15 cellular contexts compared by ENCODE assay signal in genomic region chr1:214901718-214902117, GRCh38.
DNase-seq lines count a peak whose midpoint lies in the region; ATAC-seq, FAIRE-seq and TF ChIP-seq lines count a peak whose summit lies in the region.
"Had no signal": no experiment of that assay in that cellular context is flagged by ENCODE, and none has a peak within 500 bp of the region (broad histone marks: within the 10 kb centered on the region; RNA-seq: fewer than 3 reads in every experiment).

No MANE protein-coding gene starts in this region.

- no peak for TF ChIP-seq POLR2A in endothelial cell of umbilical vein (IDR thresholded peaks at IDR 0.05; ENCODE audit: low read depth, low read length)

- POLR2A ChIA-PET in endothelial cell of umbilical vein (lab: Charles Lee), result no interaction called here
- POLR2A ChIA-PET in activated CD8-positive, alpha-beta T cell treated with anti-CD3 and anti-CD28 coated beads for 36 hours (lab: Charles Lee), result interaction anchor here (0.6 kb wide), 1 partner anchor 97 kb away, joined by 3 read pairs; no protein-coding TSS in a partner anchor

- no peaks in the 10 kb centered on the region for H3K27me3 Mint-ChIP-seq in osteocyte (ENCODE audit: unreplicated experiment)
- H3K27me3 Mint-ChIP-seq in activated CD8-positive, alpha-beta T cell treated with anti-CD3 and anti-CD28 coated beads for 36 hours, result peaks cover 1% of the 10 kb centered on the region
- H3K27me3 Mint-ChIP-seq: activated CD4-positive, alpha-beta memory T cell treated with anti-CD3 and anti-CD28 coated beads, Interleukin-2, amount 10 ng/mL, durations not matched to agents 7 days and 5 days; CD8-positive, alpha-beta memory T cell had no signal

- H3K4me3 ChIP-seq in endothelial cell of umbilical vein (replicated peaks in 1 of 3; ENCODE audit: insufficient read depth in 1 of 3, low read depth in 1 of 3, low read length in 3 of 3) (no peak overlapping the region), MM.1S (ENCODE audit: low read length) (no peak overlapping the region)

- peaks cover 30% of the 10 kb centered on the region for H3K4me1 Mint-ChIP-seq in osteocyte (ENCODE audit: unreplicated experiment)
- H3K4me1 Mint-ChIP-seq in activated CD8-positive, alpha-beta T cell treated with anti-CD3 and anti-CD28 coated beads for 36 hours (ENCODE audit: low read depth), result no peaks in the 10 kb centered on the region
- H3K4me1 Mint-ChIP-seq: activated CD4-positive, alpha-beta memory T cell treated with anti-CD3 and anti-CD28 coated beads, Interleukin-2, amount 10 ng/mL, durations not matched to agents 7 days and 5 days; CD8-positive, alpha-beta memory T cell; immature natural killer cell; stimulated activated naive CD8-positive, alpha-beta T cell treated with anti-CD3 and anti-CD28 coated beads, Interleukin-15, amount 100 ng/mL, for 72 hours had no signal

- intact Hi-C loops in endothelial cell of umbilical vein (cut with micrococcal nuclease), result loop anchor here (1.0 kb wide), 1 partner anchor 213 kb away; no protein-coding TSS in a partner anchor
- intact Hi-C loops in activated CD8-positive, alpha-beta T cell treated with anti-CD3 and anti-CD28 coated beads for 36 hours (cut with micrococcal nuclease), result no loop called here

- no peaks in the 10 kb centered on the region for H3K9me2 ChIP-seq in MM.1S (replicated peaks; ENCODE audit: insufficient read depth, low read length)

- no peak for ATAC-seq in activated CD8-positive, alpha-beta T cell treated with anti-CD3 and anti-CD28 coated beads for 36 hours
- ATAC-seq: right cardiac atrium; stimulated activated naive CD8-positive, alpha-beta T cell treated with anti-CD3 and anti-CD28 coated beads, Interleukin-15, amount 100 ng/mL, for 72 hours had no signal

- peak overlapping the region; percentile 23 for H3K27ac Mint-ChIP-seq in osteocyte (ENCODE audit: unreplicated experiment)
- no peak overlapping the region for H3K27ac Mint-ChIP-seq in activated CD8-positive, alpha-beta T cell treated with anti-CD3 and anti-CD28 coated beads for 36 hours
- H3K27ac Mint-ChIP-seq: activated CD4-positive, alpha-beta memory T cell treated with anti-CD3 and anti-CD28 coated beads, Interleukin-2, amount 10 ng/mL, durations not matched to agents 7 days and 5 days; CD8-positive, alpha-beta memory T cell; immature natural killer cell had no signal

- no peaks in the 10 kb centered on the region for H3F3A ChIP-seq in MM.1S (ENCODE audit: insufficient read depth, low read length)

- H3K4me3 Mint-ChIP-seq in osteocyte (ENCODE audit: unreplicated experiment), result no peak overlapping the region
- no peak overlapping the region for H3K4me3 Mint-ChIP-seq in activated CD8-positive, alpha-beta T cell treated with anti-CD3 and anti-CD28 coated beads for 36 hours
- H3K4me3 Mint-ChIP-seq: activated CD4-positive, alpha-beta memory T cell treated with anti-CD3 and anti-CD28 coated beads, Interleukin-2, amount 10 ng/mL, durations not matched to agents 7 days and 5 days; CD8-positive, alpha-beta memory T cell; immature natural killer cell; stimulated activated naive CD8-positive, alpha-beta T cell treated with anti-CD3 and anti-CD28 coated beads, Interleukin-15, amount 100 ng/mL, for 72 hours had no signal

- no peaks in the 10 kb centered on the region for H3K9me3 ChIP-seq in endothelial cell of umbilical vein (replicated peaks; ENCODE audit: control insufficient read depth, insufficient read depth, low read length)
- no peaks in the 10 kb centered on the region for H3K9me3 ChIP-seq in MM.1S (replicated peaks; ENCODE audit: insufficient read depth, low read length)

- CTCF ChIA-PET in endothelial cell of umbilical vein (lab: Charles Lee), result interaction anchor here (1.4 to 2.1 kb wide), 3 partner anchors 16 to 174 kb away, joined by 3 to 6 read pairs (median 5); no protein-coding TSS in a partner anchor
- CTCF ChIA-PET in activated CD8-positive, alpha-beta T cell treated with anti-CD3 and anti-CD28 coated beads for 36 hours (lab: Charles Lee), result no interaction called here

- peaks cover 28% of the 10 kb centered on the region for H3K4me1 ChIP-seq in endothelial cell of umbilical vein (ENCODE audit: control insufficient read depth, extremely low read depth, insufficient read depth, low read length)
- H3K4me1 ChIP-seq in MM.1S (ENCODE audit: low read length), result no peaks in the 10 kb centered on the region

- H4K20me1 ChIP-seq in endothelial cell of umbilical vein (replicated peaks; ENCODE audit: control insufficient read depth, extremely low read depth, insufficient read depth, low read length), result no peaks in the 10 kb centered on the region
- no peaks in the 10 kb centered on the region for H4K20me1 ChIP-seq in MM.1S (ENCODE audit: insufficient read depth, low read length)

- H3K9ac ChIP-seq in endothelial cell of umbilical vein (replicated peaks; ENCODE audit: extremely low read depth, insufficient read depth, low read length), result no peak overlapping the region
- H3K9ac ChIP-seq in MM.1S (ENCODE audit: low read length), result no peak overlapping the region

- H3K79me2 ChIP-seq in endothelial cell of umbilical vein (ENCODE audit: control insufficient read depth, insufficient read depth, low read length) (no peaks in the 10 kb centered on the region), MM.1S (ENCODE audit: low read length) (no peaks in the 10 kb centered on the region)

- H3K36me3 Mint-ChIP-seq in osteocyte (ENCODE audit: unreplicated experiment), result no peaks in the 10 kb centered on the region
- no peaks in the 10 kb centered on the region for H3K36me3 Mint-ChIP-seq in activated CD8-positive, alpha-beta T cell treated with anti-CD3 and anti-CD28 coated beads for 36 hours (ENCODE audit: low read depth)
- H3K36me3 Mint-ChIP-seq: CD8-positive, alpha-beta memory T cell; immature natural killer cell had no signal

- dilution Hi-C loops in endothelial cell of umbilical vein (cut with MboI; ENCODE audit: extremely low pct_ligation_motif_present, low sequenced_read_pairs), result no loop called here

- no peaks in the 10 kb centered on the region for H3K9me3 Mint-ChIP-seq in osteocyte (ENCODE audit: unreplicated experiment)
- no peaks in the 10 kb centered on the region for H3K9me3 Mint-ChIP-seq in activated CD8-positive, alpha-beta T cell treated with anti-CD3 and anti-CD28 coated beads for 36 hours
- H3K9me3 Mint-ChIP-seq: activated CD4-positive, alpha-beta memory T cell treated with anti-CD3 and anti-CD28 coated beads, Interleukin-2, amount 10 ng/mL, durations not matched to agents 7 days and 5 days; stimulated activated naive CD8-positive, alpha-beta T cell treated with anti-CD3 and anti-CD28 coated beads, Interleukin-15, amount 100 ng/mL, for 72 hours had no signal

- H2AFZ ChIP-seq in endothelial cell of umbilical vein (ENCODE audit: low read depth, low read length) (peak overlapping the region; percentile 63), MM.1S (ENCODE audit: low read length) (no peak overlapping the region)

- no peaks in the 10 kb centered on the region for H3K9me1 ChIP-seq in endothelial cell of umbilical vein (replicated peaks; ENCODE audit: control insufficient read depth, extremely low read depth, insufficient read depth, low read length)

- TF ChIP-seq CTCF in endothelial cell of umbilical vein (IDR thresholded peaks at IDR 0.05; ENCODE audit: extremely low read depth in 1 of 2, insufficient read depth in 1 of 2, low read depth in 1 of 2, low read length in 2 of 2) (no peak), osteocyte (IDR thresholded peaks at IDR 0.05) (no peak), MM.1S (IDR thresholded peaks at IDR 0.05; ENCODE audit: low read length) (no peak)
- no peak for TF ChIP-seq CTCF in activated CD8-positive, alpha-beta T cell treated with anti-CD3 and anti-CD28 coated beads for 36 hours (IDR thresholded peaks at IDR 0.05)

- peak overlapping the region; percentile 61 for H3K27ac ChIP-seq in endothelial cell of umbilical vein (ENCODE audit: insufficient read depth, low read depth, low read length)
- no peak overlapping the region for H3K27ac ChIP-seq in MM.1S (ENCODE audit: low read length)

- BruUV-seq in endothelial cell of umbilical vein (replicated peaks; lab: Mats Ljungman, UMichigan), result no TSS peak

- peak; percentile 94 for DNase-seq in ELR (ENCODE audit: low read depth)
- DNase-seq in RPMI7951 (ENCODE audit: low read depth), result peak; percentile 47
- DNase-seq in endothelial cell of umbilical vein (ENCODE audit: low read depth, low spot score), result peak; percentile 70
- no peak for DNase-seq in osteocyte (ENCODE audit: extremely low spot score, unreplicated experiment)
- no peak for DNase-seq in MM.1S
- no peak for DNase-seq in NCI-H446 treated with DMSO at 0.1 percent for 48 hours (lab: John Stamatoyannopoulos, UW)
- no peak for DNase-seq in activated CD8-positive, alpha-beta T cell treated with anti-CD3 and anti-CD28 coated beads for 36 hours
- no peak for DNase-seq in NCI-H82 treated with DMSO at 0.1 percent for 48 hours (lab: John Stamatoyannopoulos, UW; ENCODE audit: unreplicated experiment)
- DNase-seq: activated CD4-positive, alpha-beta memory T cell treated with anti-CD3 and anti-CD28 coated beads, Interleukin-2, amount 10 ng/mL, durations not matched to agents 7 days and 5 days; activated gamma-delta T cell treated with Interleukin-2 at 50 U/mL for 16 hours; caudate nucleus; CD8-positive, alpha-beta memory T cell; immature natural killer cell; right cardiac atrium; stimulated activated naive CD8-positive, alpha-beta T cell treated with anti-CD3 and anti-CD28 coated beads, Interleukin-15, amount 100 ng/mL, for 72 hours had no signal

- H3K36me3 ChIP-seq in endothelial cell of umbilical vein (ENCODE audit: control insufficient read depth in 2 of 2, extremely low read depth in 1 of 2, insufficient read depth in 2 of 2, low read length in 2 of 2), result no peaks in the 10 kb centered on the region
- no peaks in the 10 kb centered on the region for H3K36me3 ChIP-seq in MM.1S (replicated peaks; ENCODE audit: insufficient read depth, low read length)

- peak; percentile 15 for FAIRE-seq in endothelial cell of umbilical vein (lab: Jason Lieb, UNC)

- no peaks in the 10 kb centered on the region for H3K27me3 ChIP-seq in endothelial cell of umbilical vein (ENCODE audit: control insufficient read depth in 2 of 2, insufficient read depth in 2 of 2, low read length in 2 of 2)
- no peaks in the 10 kb centered on the region for H3K27me3 ChIP-seq in MM.1S (replicated peaks; ENCODE audit: insufficient read depth, low read length)

- peak overlapping the region; percentile 82 for H3K4me2 ChIP-seq in endothelial cell of umbilical vein (ENCODE audit: insufficient read depth, low read length)
- H3K4me2 ChIP-seq in MM.1S (ENCODE audit: low read depth, low read length), result no peak overlapping the region

TF ChIP-seq in endothelial cell of umbilical vein, 7 proteins besides CTCF, POLR2A, EP300 and RAD21 (continues in another document):
- no peak for TF ChIP-seq EZH2 (IDR thresholded peaks at IDR 0.05; ENCODE audit: borderline replicate concordance, low read depth, low read length, severe bottlenecking)
- peak; percentile 19 for TF ChIP-seq JUN (IDR thresholded peaks at IDR 0.05; ENCODE audit: borderline replicate concordance, insufficient read depth, insufficient read length, low read depth)
- no peak for TF ChIP-seq MAX (IDR thresholded peaks at IDR 0.05; ENCODE audit: insufficient read depth, insufficient read length)
- TF ChIP-seq GATA2 (IDR thresholded peaks at IDR 0.05; ENCODE audit: insufficient read depth, insufficient read length, low read depth, low read length), result peak; percentile 88

Comparison
In these comparisons a context has a peak if more than half of its experiments do, and no peak if none do; other contexts are left out.
1. DNase-seq: peak in ELR (single experiment), RPMI7951 (single experiment) and endothelial cell of umbilical vein (single experiment); none in osteocyte (single experiment), MM.1S (single experiment), NCI-H446 treated with DMSO at 0.1 percent for 48 hours (single experiment), activated CD8-positive, alpha-beta T cell treated with anti-CD3 and anti-CD28 coated beads for 36 hours (single experiment) and NCI-H82 treated with DMSO at 0.1 percent for 48 hours (single experiment).